In the genomic region with DNA sequence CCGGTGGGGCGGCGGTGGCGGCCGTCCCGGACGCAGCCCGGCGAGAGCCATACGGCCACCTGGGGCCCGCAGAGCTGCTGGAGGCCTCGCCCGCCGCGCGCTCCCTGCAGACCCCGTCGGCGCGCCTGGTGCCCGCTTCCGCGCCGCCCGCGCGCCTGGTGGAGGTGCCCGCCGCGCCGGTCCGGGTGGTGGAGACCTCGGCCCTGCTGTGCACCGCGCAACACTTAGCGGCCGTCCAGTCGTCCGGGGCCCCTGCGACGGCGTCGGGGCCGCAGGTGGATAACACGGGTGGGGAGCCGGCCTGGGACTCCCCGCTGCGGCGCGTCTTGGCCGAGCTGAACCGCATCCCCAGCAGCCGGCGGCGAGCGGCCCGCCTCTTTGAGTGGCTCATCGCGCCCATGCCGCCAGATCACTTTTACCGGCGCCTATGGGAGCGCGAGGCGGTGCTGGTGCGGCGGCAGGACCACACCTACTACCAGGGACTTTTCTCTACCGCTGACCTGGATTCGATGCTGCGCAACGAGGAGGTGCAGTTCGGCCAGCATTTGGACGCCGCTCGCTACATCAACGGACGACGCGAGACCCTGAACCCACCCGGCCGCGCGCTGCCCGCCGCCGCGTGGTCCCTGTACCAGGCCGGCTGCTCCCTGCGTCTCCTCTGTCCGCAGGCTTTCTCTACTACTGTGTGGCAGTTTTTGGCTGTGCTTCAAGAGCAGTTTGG, we compare ENCODE assay signal across 8 cellular contexts. TPM values are rescaled to one million over a fixed set of nuclear protein-coding genes. Genes with fewer than 3 reads are reported as not detected.
DNase-seq lines count a peak whose midpoint lies in the region; ATAC-seq lines count a peak whose summit lies in the region.

No MANE protein-coding gene starts in this region.

- H2AK5ac ChIP-seq in mesenchymal stem cell (ENCODE audit: low read length, severe bottlenecking) = no peak overlapping the region

- H3K14ac ChIP-seq in mesenchymal stem cell (ENCODE audit: low read length in 2 of 2) = peak overlapping the region in 1 of 2 experiments; percentile 93

- WGBS in mesenchymal stem cell = 5% methylated on average over 66 of the region's 90 CpGs

- no peaks in the 10 kb centered on the region for H3K9me3 ChIP-seq in mesenchymal stem cell (ENCODE audit: control insufficient read depth, low read length)

- peak overlapping the region; percentile 42 for H2BK120ac ChIP-seq in mesenchymal stem cell (ENCODE audit: low read depth, low read length)

- peaks cover 20% of the 10 kb centered on the region for H3K4me1 ChIP-seq in mesenchymal stem cell (ENCODE audit: control insufficient read depth, insufficient read depth, low read depth, low read length)

- H4K91ac ChIP-seq in mesenchymal stem cell (ENCODE audit: low read length) = peak overlapping the region; percentile 92

- no peaks in the 10 kb centered on the region for H3K27me3 ChIP-seq in mesenchymal stem cell (ENCODE audit: control insufficient read depth in 1 of 2, insufficient read depth in 1 of 2, low read length in 2 of 2)

- H3K4me3 ChIP-seq in mesenchymal stem cell (ENCODE audit: insufficient read depth in 1 of 2, low read depth in 1 of 2, low read length in 2 of 2) = peak overlapping the region; percentile 66 to 87

- H3K4ac ChIP-seq in mesenchymal stem cell (ENCODE audit: low read depth in 1 of 2, low read length in 2 of 2) = peak overlapping the region; percentile 51 to 98

- peak; percentile 47 for ATAC-seq in HG02970 (IDR thresholded peaks at IDR 0.05; ENCODE audit: low FRiP score, unreplicated experiment)

- H2BK15ac ChIP-seq in mesenchymal stem cell (ENCODE audit: low read depth, poor library complexity, severe bottlenecking) = peak overlapping the region; percentile 80

- peak overlapping the region; percentile 93 for H3K9ac ChIP-seq in mesenchymal stem cell (ENCODE audit: low read length)

- peak overlapping the region in 1 of 2 experiments; percentile 66 for H3K23ac ChIP-seq in mesenchymal stem cell (ENCODE audit: low read length in 2 of 2)

- peak overlapping the region; percentile 90 to 91 for H3K18ac ChIP-seq in mesenchymal stem cell (ENCODE audit: low read depth in 1 of 2, low read length in 2 of 2)

- H2BK5ac ChIP-seq in mesenchymal stem cell (ENCODE audit: low read depth, low read length, poor library complexity, severe bottlenecking) = no peak overlapping the region

- peak overlapping the region; percentile 84 for H3K27ac ChIP-seq in mesenchymal stem cell (ENCODE audit: low read length, poor library complexity, severe bottlenecking)

- peaks cover 27% of the 10 kb centered on the region for H3K79me1 ChIP-seq in mesenchymal stem cell (replicated peaks; ENCODE audit: low read length, poor library complexity, severe bottlenecking)

- peak overlapping the region; percentile 97 for H4K8ac ChIP-seq in mesenchymal stem cell (ENCODE audit: low read length)

- peak overlapping the region; percentile 96 for H3K4me2 ChIP-seq in mesenchymal stem cell (ENCODE audit: low read length, poor library complexity, severe bottlenecking)

- H3K36me3 ChIP-seq in mesenchymal stem cell (ENCODE audit: control insufficient read depth in 1 of 2, insufficient read depth in 2 of 2, low read depth in 1 of 2, low read length in 2 of 2) = peaks cover 6 to 31% of the 10 kb centered on the region in 2 experiments

- peak overlapping the region; percentile 80 for H2AFZ ChIP-seq in mesenchymal stem cell (ENCODE audit: low read depth, low read length)

- DNase-seq in NCI-H187 (lab: John Stamatoyannopoulos, UW) (peak; percentile 45 to 63), NCI-H187 treated with DMSO at 0.1 percent for 48 hours (lab: John Stamatoyannopoulos, UW) (no peak), NCI-H2196 (lab: John Stamatoyannopoulos, UW; ENCODE audit: unreplicated experiment) (peak; percentile 52), dermis blood vessel endothelial cell (peak; percentile 71), mesenchymal stem cell (peak; percentile 77)
- peak; percentile 68 for DNase-seq in activated CD4-positive, alpha-beta T cell treated with anti-CD3 and anti-CD28 coated beads, Interleukin-2, amount 50 U/mL, for 1 hour
- DNase-seq in stimulated activated CD8-positive, alpha-beta memory T cell treated with anti-CD3 and anti-CD28 coated beads, Interleukin-15, amount 100 ng/mL, for 48 hours (ENCODE audit: low read depth in 2 of 2) = peak; percentile 63 to 69

- no peak overlapping the region for H2BK12ac ChIP-seq in mesenchymal stem cell (ENCODE audit: low read length in 2 of 2)

RNA-seq across cellular contexts. Expression of gene RIOX1, which starts 0.7 kb away (rescaled TPM):
- total RNA-seq in dermis blood vessel endothelial cell = 27.0 and 31.0 TPM in 2 replicates
- 6.5 TPM for polyA plus RNA-seq in mesenchymal stem cell (2013, experiment 1 of 2)
- polyA plus RNA-seq in mesenchymal stem cell (2013, experiment 2 of 2) = 6.7 TPM

RNA-seq across cellular contexts. Expression of gene NUMB, which starts 33.1 kb away (rescaled TPM):
- total RNA-seq in dermis blood vessel endothelial cell = 46.3 and 81.6 TPM in 2 replicates
- 98.9 TPM for polyA plus RNA-seq in mesenchymal stem cell (2013, experiment 1 of 2)
- 96.7 TPM for polyA plus RNA-seq in mesenchymal stem cell (2013, experiment 2 of 2)

RNA-seq across cellular contexts. Expression of gene ACOT1, which starts 45.5 kb away (rescaled TPM):
- total RNA-seq in dermis blood vessel endothelial cell = 2.0 and 3.5 TPM in 2 replicates
- polyA plus RNA-seq in mesenchymal stem cell (2013, experiment 1 of 2) = 14.5 TPM
- polyA plus RNA-seq in mesenchymal stem cell (2013, experiment 2 of 2) = 14.8 TPM
